Comparison of ENCODE assay signal across 8 cellular contexts in genomic region chr9:92293452-92294296, GRCh38. TPM values are rescaled to one million over a fixed set of nuclear protein-coding genes. Genes with fewer than 3 reads are reported as not detected.
DNase-seq lines count a peak whose midpoint lies in the region; ATAC-seq, FAIRE-seq and TF ChIP-seq lines count a peak whose summit lies in the region.

Gene IARS1 (minus strand): TSS chr9:92293697. CDS start chr9:92289419, 4,278 bp downstream.

- 0 out of 2 replicates have a peak, but pooled peaks cover 4% of the 10 kb centered on the region for H3F3A ChIP-seq in OCI-LY1 (ENCODE audit: insufficient read depth, low read length)

- peak within 1 kb of the TSS; percentile 84 for H3K4me2 ChIP-seq in OCI-LY1 (ENCODE audit: low read length)

- H4K20me1 ChIP-seq in OCI-LY1 (ENCODE audit: insufficient read depth, low read length), result no peaks in the 10 kb centered on the region

- peak; percentile 97 for ATAC-seq in GM21515 (IDR thresholded peaks at IDR 0.05; ENCODE audit: unreplicated experiment)

- no peaks in the 10 kb centered on the region for H3K9me2 ChIP-seq in OCI-LY1 (ENCODE audit: low read depth, low read length)

- WGBS in mesodermal cell (ENCODE audit: insufficient coverage in 2 of 2), 2 experiments, result 0 to 1% methylated on average over 49 to 51 of the region's 63 CpGs

- peak within 1 kb of the TSS; percentile 90 for H3K9ac ChIP-seq in OCI-LY1 (ENCODE audit: low read length)

- DNase-seq in DMS 273 treated with DMSO at 0.1 percent for 48 hours (lab: John Stamatoyannopoulos, UW) (peak; percentile 89), HuH-7 (ENCODE audit: low spot score) (peak; percentile 96)
- peak; percentile 100 for DNase-seq in activated CD8-positive, alpha-beta memory T cell treated with anti-CD3 and anti-CD28 coated beads, Interleukin-2, amount 50 U/mL, for 4 hours
- DNase-seq in stimulated activated CD8-positive, alpha-beta memory T cell treated with anti-CD3 and anti-CD28 coated beads, Interleukin-15, amount 100 ng/mL, for 4 hours (ENCODE audit: low read depth in 2 of 2), result peak; percentile 99 to 100

- H3K27ac ChIP-seq in OCI-LY1 (ENCODE audit: low read depth, low read length, poor library complexity, severe bottlenecking) (peak within 1 kb of the TSS; percentile 75), mesodermal cell (ENCODE audit: low read depth, low read length, severe bottlenecking) (peak within 1 kb of the TSS; percentile 94)

- peaks cover 46% of the 10 kb centered on the region for H3K79me2 ChIP-seq in OCI-LY1 (ENCODE audit: insufficient read depth, low read length)

- H2AFZ ChIP-seq in OCI-LY1 (ENCODE audit: low read length), result no peak within 1 kb of the TSS

- H3K4me3 ChIP-seq in OCI-LY1 (ENCODE audit: low read depth, low read length, poor library complexity, severe bottlenecking) (peak within 1 kb of the TSS; percentile 88), mesodermal cell (ENCODE audit: extremely low read depth, insufficient read depth, low read length, poor library complexity, severe bottlenecking) (peak within 1 kb of the TSS; percentile 78)

- H3K36me3 ChIP-seq in OCI-LY1 (ENCODE audit: insufficient read depth, low read length), result peaks cover 54% of the 10 kb centered on the region
- peaks cover 38% of the 10 kb centered on the region for H3K36me3 ChIP-seq in mesodermal cell (ENCODE audit: control insufficient read depth, insufficient read depth, low read length)

- H3K4me1 ChIP-seq in OCI-LY1 (ENCODE audit: insufficient read depth, low read length, severe bottlenecking) (peaks cover 32% of the 10 kb centered on the region), mesodermal cell (ENCODE audit: control insufficient read depth, insufficient read depth, low read length, poor library complexity, severe bottlenecking) (peaks cover 10% of the 10 kb centered on the region)

- no peaks in the 10 kb centered on the region for H3K27me3 ChIP-seq in OCI-LY1 (ENCODE audit: insufficient read depth, low read length)

- FAIRE-seq in endometrium (lab: Jason Lieb, UNC), result peak; percentile 75

- TF ChIP-seq CTCF in OCI-LY1 (IDR thresholded peaks at IDR 0.05; ENCODE audit: low read length), result peak; percentile 26

- H3K9me3 ChIP-seq in OCI-LY1 (ENCODE audit: low read length), result no peaks in the 10 kb centered on the region
- no peaks in the 10 kb centered on the region for H3K9me3 ChIP-seq in mesodermal cell (ENCODE audit: control insufficient read depth, low read length)

RNA-seq across cellular contexts. Expression of gene IARS1, which starts in this region (rescaled TPM):
- polyA plus RNA-seq in mesodermal cell (2013, experiment 1 of 2), result 144 TPM
- 143 TPM for polyA plus RNA-seq in mesodermal cell (2013, experiment 2 of 2)

Comparison
In these comparisons a context has a peak if more than half of its experiments do, and no peak if none do; other contexts are left out.
1. Peak in every context shown above with its lines: DNase-seq, ATAC-seq, H3K4me3 ChIP-seq and H3K27ac ChIP-seq.